ENCODE assay signal across 8 cellular contexts in genomic region chr9:122228906-122229837, GRCh38. TPM values are rescaled to one million over a fixed set of nuclear protein-coding genes. Genes with fewer than 3 reads are reported as not detected.
DNase-seq lines count a peak whose midpoint lies in the region; ATAC-seq, FAIRE-seq and TF ChIP-seq lines count a peak whose summit lies in the region.

TSS of gene LHX6 (minus strand) at chr9:122228957. CDS start at chr9:122228740, 217 bp downstream.

- H4K20me1 ChIP-seq in K562 (replicated peaks; ENCODE audit: control insufficient read depth, insufficient read depth, low read length): 0 out of 2 replicates have a peak, but pooled peaks cover 6% of the 10 kb centered on the region

- FAIRE-seq in K562 (lab: Jason Lieb, UNC): peak; percentile 19

- TF ChIP-seq CTCF in K562 (IDR thresholded peaks at IDR 0.05 in 2 of 3, conservative IDR thresholded peaks at IDR 0.05 in 1 of 3; ENCODE audit: insufficient read depth in 2 of 3, low read depth in 1 of 3, low read length in 3 of 3) (no peak), lower leg skin (IDR thresholded peaks at IDR 0.05) (no peak), upper lobe of left lung (IDR thresholded peaks at IDR 0.05) (no peak)

- CTCF ChIA-PET in activated CD4-positive, alpha-beta memory T cell treated with anti-CD3 and anti-CD28 coated beads for 36 hours (lab: Charles Lee): interaction anchor here (0.6 kb wide), 1 partner anchor 247 kb away, joined by 3 read pairs; no protein-coding TSS in a partner anchor
- CTCF ChIA-PET in activated CD4-positive, alpha-beta memory T cell treated with anti-CD3 and anti-CD28 coated beads, Interleukin-2, amount 10 ng/mL, durations not matched to agents 7 days and 5 days (lab: Charles Lee): no interaction called here
- CTCF ChIA-PET in K562 (lab: Yijun Ruan, JAX; ENCODE audit: low intra/inter-chr PET ratio): no interaction called here

- TF ChIP-seq POLR2A in K562 (conservative IDR thresholded peaks at IDR 0.05): no peak
- no peak for TF ChIP-seq POLR2A in lower leg skin (IDR thresholded peaks at IDR 0.05)
- TF ChIP-seq POLR2A in upper lobe of left lung (IDR thresholded peaks at IDR 0.05): no peak

- H3K36me3 ChIP-seq in K562 (ENCODE audit: control insufficient read depth, insufficient read depth, low read length) (no peaks in the 10 kb centered on the region), upper lobe of left lung (no peaks in the 10 kb centered on the region)

- in situ Hi-C loops in K562 (cut with MboI): loop anchor here (10.0 kb wide), 1 partner anchor 1964 kb away; no protein-coding TSS in a partner anchor

- H3K27ac Mint-ChIP-seq in activated CD4-positive, alpha-beta memory T cell treated with anti-CD3 and anti-CD28 coated beads for 36 hours: no peak within 1 kb of the TSS
- H3K27ac Mint-ChIP-seq in activated CD4-positive, alpha-beta memory T cell treated with anti-CD3 and anti-CD28 coated beads, Interleukin-2, amount 10 ng/mL, durations not matched to agents 7 days and 5 days: no peak within 1 kb of the TSS

- H3K9me3 Mint-ChIP-seq in activated CD4-positive, alpha-beta memory T cell treated with anti-CD3 and anti-CD28 coated beads for 36 hours: no peaks in the 10 kb centered on the region
- no peaks in the 10 kb centered on the region for H3K9me3 Mint-ChIP-seq in activated CD4-positive, alpha-beta memory T cell treated with anti-CD3 and anti-CD28 coated beads, Interleukin-2, amount 10 ng/mL, durations not matched to agents 7 days and 5 days

- ATAC-seq in K562 (peak; percentile 74), upper lobe of left lung (ENCODE audit: low FRiP score in 2 of 2) (peak in 1 of 2 donors; percentile 62)

- TF ChIP-seq RAD21 in K562 (CRISPR knock-in tag; conservative IDR thresholded peaks at IDR 0.05 in 1 of 2, IDR thresholded peaks at IDR 0.05 in 1 of 2): no peak

- no peaks in the 10 kb centered on the region for H3K36me3 Mint-ChIP-seq in activated CD4-positive, alpha-beta memory T cell treated with anti-CD3 and anti-CD28 coated beads for 36 hours
- no peaks in the 10 kb centered on the region for H3K36me3 Mint-ChIP-seq in activated CD4-positive, alpha-beta memory T cell treated with anti-CD3 and anti-CD28 coated beads, Interleukin-2, amount 10 ng/mL, durations not matched to agents 7 days and 5 days (ENCODE audit: low read depth)

- no peak for DNase-seq in activated CD4-positive, alpha-beta memory T cell treated with anti-CD3 and anti-CD28 coated beads for 36 hours
- DNase-seq in activated CD4-positive, alpha-beta memory T cell treated with anti-CD3 and anti-CD28 coated beads, Interleukin-2, amount 10 ng/mL, durations not matched to agents 7 days and 5 days: no peak
- DNase-seq in K562 (ENCODE audit: extremely low read depth in 1 of 4, low spot score in 3 of 4) (peak; percentile 59 to 82 (median 76)), lower leg skin (ENCODE audit: low spot score in 2 of 2) (no peak), upper lobe of left lung (no peak), CD1c-positive myeloid dendritic cell (ENCODE audit: extremely low spot score) (no peak), DMS153 (lab: John Stamatoyannopoulos, UW) (no peak)
- DNase-seq in activated naive CD4-positive, alpha-beta T cell treated with Interleukin-2 at 50 U/mL for 16 hours: no peak

- H2AFZ ChIP-seq in K562 (ENCODE audit: low read depth, low read length): peak within 1 kb of the TSS; percentile 83

- peaks cover 33% of the 10 kb centered on the region for H3K27me3 Mint-ChIP-seq in activated CD4-positive, alpha-beta memory T cell treated with anti-CD3 and anti-CD28 coated beads for 36 hours
- H3K27me3 Mint-ChIP-seq in activated CD4-positive, alpha-beta memory T cell treated with anti-CD3 and anti-CD28 coated beads, Interleukin-2, amount 10 ng/mL, durations not matched to agents 7 days and 5 days: peaks cover 41% of the 10 kb centered on the region

- H3K9me1 ChIP-seq in K562 (ENCODE audit: control insufficient read depth, insufficient read depth, low read length): peaks cover 5% of the 10 kb centered on the region

- no TSS peak for BruUV-seq in K562 (replicated peaks; lab: Mats Ljungman, UMichigan)

- TF ChIP-seq EP300 in K562 (IDR thresholded peaks at IDR 0.05; ENCODE audit: low read length): no peak
- TF ChIP-seq EP300 in upper lobe of left lung (IDR thresholded peaks at IDR 0.05): no peak

- no peaks in the 10 kb centered on the region for H3K9me3 ChIP-seq in K562 (replicated peaks; ENCODE audit: control insufficient read depth, insufficient read depth, low read depth, low read length)
- H3K9me3 ChIP-seq in upper lobe of left lung: no peaks in the 10 kb centered on the region

- peaks cover 10% of the 10 kb centered on the region for H3K4me1 Mint-ChIP-seq in activated CD4-positive, alpha-beta memory T cell treated with anti-CD3 and anti-CD28 coated beads for 36 hours (ENCODE audit: low read depth)
- peaks cover 3% of the 10 kb centered on the region for H3K4me1 Mint-ChIP-seq in activated CD4-positive, alpha-beta memory T cell treated with anti-CD3 and anti-CD28 coated beads, Interleukin-2, amount 10 ng/mL, durations not matched to agents 7 days and 5 days

- intact Hi-C loops in activated CD4-positive, alpha-beta memory T cell treated with anti-CD3 and anti-CD28 coated beads for 36 hours (cut with micrococcal nuclease): no loop called here
- intact Hi-C loops in K562 (cut with micrococcal nuclease): no loop called here
- intact Hi-C loops in lower leg skin (cut with DNase I; ENCODE audit: low total_unique reads): no loop called here

- POLR2A ChIA-PET in activated CD4-positive, alpha-beta memory T cell treated with anti-CD3 and anti-CD28 coated beads for 36 hours (lab: Charles Lee): no interaction called here
- POLR2A ChIA-PET in activated CD4-positive, alpha-beta memory T cell treated with anti-CD3 and anti-CD28 coated beads, Interleukin-2, amount 10 ng/mL, durations not matched to agents 7 days and 5 days (lab: Charles Lee): no interaction called here
- POLR2A ChIA-PET in K562 (lab: Yijun Ruan, JAX): interaction anchor here (0.6 to 1.0 kb wide), 3 partner anchors 16 to 58 kb away, joined by 3 to 4 read pairs (median 3); no protein-coding TSS in a partner anchor

- H3K27ac ChIP-seq in K562 (ENCODE audit: extremely low read depth, low read depth, low read length) (no peak within 1 kb of the TSS; the same call in 2 of the 3 replicates), upper lobe of left lung (no peak within 1 kb of the TSS)

- WGBS in K562 (ENCODE audit: insufficient coverage, low coverage, missing lambda C conversion rate): 16% methylated on average over 17 of the region's 29 CpGs
- 15 to 18% methylated on average over 23 to 28 of the region's 29 CpGs for WGBS in lower leg skin, 2 donors
- 26 to 32% methylated on average over 15 to 21 of the region's 29 CpGs for WGBS in upper lobe of left lung, 2 donors

- H3K79me2 ChIP-seq in K562 (ENCODE audit: control insufficient read depth, insufficient read depth, low read length): no peaks in the 10 kb centered on the region

- H3K4me1 ChIP-seq in K562 (replicated peaks in 1 of 2; ENCODE audit: control insufficient read depth in 2 of 2, insufficient read depth in 2 of 2, low read length in 2 of 2) (peaks cover 12 to 30% of the 10 kb centered on the region in 2 experiments; a peak in 4 of 5 replicates), upper lobe of left lung (peaks cover 22 to 43% (median 27%) of the 10 kb centered on the region in 4 donors)

- peak within 1 kb of the TSS; percentile 30 for H3K4me3 Mint-ChIP-seq in activated CD4-positive, alpha-beta memory T cell treated with anti-CD3 and anti-CD28 coated beads for 36 hours
- H3K4me3 Mint-ChIP-seq in activated CD4-positive, alpha-beta memory T cell treated with anti-CD3 and anti-CD28 coated beads, Interleukin-2, amount 10 ng/mL, durations not matched to agents 7 days and 5 days: no peak within 1 kb of the TSS

- peak within 1 kb of the TSS in 1 of 2 experiments; percentile 89; a peak in 3 of 4 replicates for H3K9ac ChIP-seq in K562 (ENCODE audit: insufficient read depth in 1 of 2, low read depth in 2 of 2, low read length in 2 of 2)

- H3K4me3 ChIP-seq in K562: peak within 1 kb of the TSS; percentile 49
- H3K4me3 ChIP-seq in lower leg skin (ENCODE audit: low read depth, poor library complexity, severe bottlenecking): peak within 1 kb of the TSS; percentile 28
- peak within 1 kb of the TSS; percentile 37 to 52 (median 44) for H3K4me3 ChIP-seq in upper lobe of left lung

- H3K27me3 ChIP-seq in K562 (ENCODE audit: control insufficient read depth in 2 of 2, insufficient read depth in 2 of 2, low read length in 2 of 2): peaks cover 27 to 30% of the 10 kb centered on the region in 2 experiments
- H3K27me3 ChIP-seq in upper lobe of left lung: peaks cover 0 to 50% (median 29%) of the 10 kb centered on the region in 4 donors

- H3K4me2 ChIP-seq in K562 (ENCODE audit: insufficient read depth, low read length): peak within 1 kb of the TSS; percentile 63

TF ChIP-seq in K562, 482 proteins besides CTCF, POLR2A, EP300 and RAD21 (continues in another document):
- TF ChIP-seq EZH2 (IDR thresholded peaks at IDR 0.05; ENCODE audit: borderline replicate concordance, low read depth, low read length) (0 out of 2 replicates have a peak, but pooled peaks have one; percentile 45), SMARCA4 (IDR thresholded peaks at IDR 0.05) (peak; percentile 63; the same call in 1 of the 2 replicates), OTX1 (CRISPR knock-in tag; IDR thresholded peaks at IDR 0.05) (no peak)

RNA-seq across cellular contexts. Expression of gene LHX6, which starts in this region (rescaled TPM):
- total RNA-seq in activated CD4-positive, alpha-beta memory T cell treated with anti-CD3 and anti-CD28 coated beads for 36 hours: not detected
- total RNA-seq in activated CD4-positive, alpha-beta memory T cell treated with anti-CD3 and anti-CD28 coated beads, Interleukin-2, amount 10 ng/mL, durations not matched to agents 7 days and 5 days: not detected
- 9.0 and 14.1 TPM in 2 replicates for total RNA-seq in K562 (2011; cell fraction: chromatin; rRNA removed; ENCODE audit: low replicate concordance)
- total RNA-seq in K562 (2011; cell fraction: nucleolus; rRNA removed): 10.5 and 14.0 TPM in 2 replicates
- 10.1 and 17.3 TPM in 2 replicates for total RNA-seq in K562 (2011; cell fraction: nucleoplasm; rRNA removed)
- total RNA-seq in K562 (2014; rRNA removed): 16.3 and 23.8 TPM in 2 replicates
- total RNA-seq in K562 (2014; rRNA removed; fragmentation: Illumina TruSeq; extraction: Trizol): 5.1 and 5.4 TPM in 2 replicates
- 7.1 and 8.3 TPM in 2 replicates for total RNA-seq in K562 (2015; rRNA removed; fragmentation: Illumina TruSeq; extraction: Trizol)
- total RNA-seq in K562 (2021): 13.4 and 14.0 TPM in 2 replicates
- 7.9 and 9.4 TPM in 2 replicates for polyA plus RNA-seq in K562 (2011; rRNA removed)
- 7.8 and 18.0 TPM in 2 replicates for polyA plus RNA-seq in K562 (2011; cell fraction: cytosol; rRNA removed)
- polyA plus RNA-seq in K562 (2011; cell fraction: nucleus; rRNA removed): 10.5 and 16.5 TPM in 2 replicates
- polyA plus RNA-seq in K562 (2012): 5.0 and 9.0 TPM in 2 replicates
- 9.5 and 14.8 TPM in 2 replicates for polyA plus RNA-seq in K562 (2014; fragmentation: Illumina TruSeq; extraction: Trizol)
- polyA plus RNA-seq in K562 (2014; fragmentation: Nextera tagmentation; extraction: Ambion mirVana): 1 to 10 TPM; 2.8 to 3.4 TPM
- polyA plus RNA-seq in K562 (2014; rRNA removed): 12.0 and 20.9 TPM in 2 replicates
- 5.1 and 5.6 TPM in 2 replicates for polyA minus RNA-seq in K562 (2011; rRNA and poly(A)+ RNA removed)
- polyA minus RNA-seq in K562 (2011; cell fraction: cytosol; rRNA and poly(A)+ RNA removed): 4.7 and 8.4 TPM in 2 replicates
- polyA minus RNA-seq in K562 (2011; cell fraction: nucleus; rRNA and poly(A)+ RNA removed): 5.2 and 6.5 TPM in 2 replicates
- total RNA-seq in lower leg skin: 1 to 10 TPM; 2.7 to 6.5 (median 4.4) TPM
- 10 to 100 TPM in 1 of 6 donors, 1 to 10 TPM in 5; 1.0 to 11.3 (median 2.9) TPM for total RNA-seq in upper lobe of left lung

Comparison
In these comparisons a context has a peak if more than half of its experiments do, and no peak if none do; other contexts are left out.
1. DNase-seq: peak in K562 (4 of 4); none in activated CD4-positive, alpha-beta memory T cell treated with anti-CD3 and anti-CD28 coated beads for 36 hours (single experiment), activated CD4-positive, alpha-beta memory T cell treated with anti-CD3 and anti-CD28 coated beads, Interleukin-2, amount 10 ng/mL, durations not matched to agents 7 days and 5 days (single experiment), lower leg skin (0 of 2), upper lobe of left lung (0 of 2), CD1c-positive myeloid dendritic cell (single experiment), DMS153 (single experiment) and activated naive CD4-positive, alpha-beta T cell treated with Interleukin-2 at 50 U/mL for 16 hours (single experiment).
2. Peak in every context shown above with its lines, with median percentiles within 50 percentile points of each other: H3K4me3 ChIP-seq.